Comparison of ENCODE assay signal across 8 cellular contexts in genomic region chr1:226633541-226634155, GRCh38.
DNase-seq lines count a peak whose midpoint lies in the region; ATAC-seq lines count a peak whose summit lies in the region.

No MANE protein-coding gene starts in this region.

- peak overlapping the region in 1 of 2 donors; percentile 2 for H3K4me3 Mint-ChIP-seq in effector memory CD8-positive, alpha-beta T cell

- H3K27me3 Mint-ChIP-seq in effector memory CD8-positive, alpha-beta T cell: no peaks in the 10 kb centered on the region

- H3K4me1 Mint-ChIP-seq in effector memory CD8-positive, alpha-beta T cell (ENCODE audit: low read depth in 2 of 2): peaks cover 22 to 26% of the 10 kb centered on the region in 2 donors

- no peaks in the 10 kb centered on the region for H3K9me3 Mint-ChIP-seq in effector memory CD8-positive, alpha-beta T cell

- DNase-seq in activated CD4-positive, CD25-positive, alpha-beta regulatory T cell (lab: John Stamatoyannopoulos, UW): no peak
- no peak for DNase-seq in effector memory CD8-positive, alpha-beta T cell
- DNase-seq in KG1 (lab: John Stamatoyannopoulos, UW): no peak
- no peak for DNase-seq in NCI-H146 (lab: John Stamatoyannopoulos, UW)
- DNase-seq in NOMO-1 (lab: John Stamatoyannopoulos, UW; ENCODE audit: unreplicated experiment in 2 of 2): no peak

- H3K27ac ChIP-seq in temporal lobe (ENCODE audit: low read depth, low read length): peak overlapping the region; percentile 61

- peaks cover 49% of the 10 kb centered on the region for H3K36me3 Mint-ChIP-seq in effector memory CD8-positive, alpha-beta T cell (ENCODE audit: insufficient read depth)

- ATAC-seq in activated CD4-positive, CD25-positive, alpha-beta regulatory T cell treated with anti-CD3 and anti-CD28 coated beads, Interleukin-2, amount 50 U/mL, for 24 hours: peak; percentile 3 to 9
- ATAC-seq in HG03378 (IDR thresholded peaks at IDR 0.05; ENCODE audit: unreplicated experiment): peak; percentile 18
- no peak for ATAC-seq in effector memory CD8-positive, alpha-beta T cell (replicated peaks)

- peak overlapping the region; percentile 78 to 85 for H3K27ac Mint-ChIP-seq in effector memory CD8-positive, alpha-beta T cell
